Comparison of ENCODE assay signal across 1 cellular context in the genomic region with DNA sequence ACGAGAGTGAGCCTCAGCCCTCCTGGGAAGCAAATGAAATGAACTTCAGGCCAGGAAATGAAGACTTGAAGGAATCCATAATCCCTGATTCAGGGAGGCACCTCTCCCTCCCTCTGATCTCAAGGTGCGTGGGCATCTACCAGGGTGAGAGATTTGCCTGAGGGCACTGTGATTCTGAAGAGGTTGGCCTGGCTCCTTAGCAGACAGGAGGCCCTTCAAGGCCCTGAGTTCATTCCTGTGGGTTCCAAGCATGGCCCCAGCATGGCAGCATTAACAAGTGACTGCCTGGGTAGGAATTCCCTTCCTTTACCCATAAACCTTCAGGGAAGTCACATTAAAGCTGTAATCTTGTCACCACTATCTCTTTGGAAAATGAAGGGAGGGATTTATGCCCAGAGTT.
TF ChIP-seq lines count a peak whose summit lies in the region.

No MANE protein-coding gene starts in this region.

TF ChIP-seq in liver, 16 proteins besides CTCF, POLR2A, EP300 and RAD21 (continued from another document):
- TF ChIP-seq ATF3 (IDR thresholded peaks at IDR 0.05) (no peak), HNF4A (conservative IDR thresholded peaks at IDR 0.05) (no peak), NR2F2 (IDR thresholded peaks at IDR 0.05) (no peak)
